8 cellular contexts compared by ENCODE assay signal in genomic region chr1:225554216-225554812, GRCh38.
DNase-seq lines count a peak whose midpoint lies in the region; FAIRE-seq lines count a peak whose summit lies in the region.

No MANE protein-coding gene starts in this region.

- no peak overlapping the region for H3K4me3 ChIP-seq in H7 (ENCODE audit: insufficient read depth, low read depth, low read length)

- H3K27me3 ChIP-seq in H7 (ENCODE audit: control insufficient read depth, insufficient read depth, low read length), result no peaks in the 10 kb centered on the region

- DNase-seq in AG08395 (ENCODE audit: low spot score) (peak; percentile 46), H7 (peak; percentile 46), SHP77 treated with DMSO at 0.1 percent for 48 hours (lab: John Stamatoyannopoulos, UW) (peak; percentile 7), frontal cortex (ENCODE audit: low spot score in 2 of 2) (peak in 1 of 2 donors; percentile 37), smooth muscle cell of the brain vasculature (ENCODE audit: low read depth, low spot score) (peak; percentile 32), NCI-H1436 treated with DMSO at 0.1 percent for 48 hours (lab: John Stamatoyannopoulos, UW) (no peak)
- DNase-seq in activated CD4-positive, alpha-beta T cell treated with anti-CD3 and anti-CD28 coated beads, Interleukin-2, amount 50 U/mL, for 48 hours, result no peak
- DNase-seq in activated naive CD4-positive, alpha-beta T cell treated with anti-CD3 and anti-CD28 coated beads, Interleukin-2, amount 50 U/mL, for 16 hours, result no peak

- H3K36me3 ChIP-seq in H7 (replicated peaks; ENCODE audit: control insufficient read depth, insufficient read depth, low read length), result peaks cover 2% of the 10 kb centered on the region

- peak; percentile 87 for FAIRE-seq in frontal cortex (lab: Jason Lieb, UNC)

Comparison
In these comparisons a context has a peak if more than half of its experiments do, and no peak if none do; other contexts are left out.
1. DNase-seq: peak in AG08395 (single experiment), H7 (single experiment), SHP77 treated with DMSO at 0.1 percent for 48 hours (single experiment) and smooth muscle cell of the brain vasculature (single experiment); none in activated CD4-positive, alpha-beta T cell treated with anti-CD3 and anti-CD28 coated beads, Interleukin-2, amount 50 U/mL, for 48 hours (0 of 2), activated naive CD4-positive, alpha-beta T cell treated with anti-CD3 and anti-CD28 coated beads, Interleukin-2, amount 50 U/mL, for 16 hours (single experiment) and NCI-H1436 treated with DMSO at 0.1 percent for 48 hours (single experiment).